ENCODE assay signal across 24 cellular contexts in the genomic region with DNA sequence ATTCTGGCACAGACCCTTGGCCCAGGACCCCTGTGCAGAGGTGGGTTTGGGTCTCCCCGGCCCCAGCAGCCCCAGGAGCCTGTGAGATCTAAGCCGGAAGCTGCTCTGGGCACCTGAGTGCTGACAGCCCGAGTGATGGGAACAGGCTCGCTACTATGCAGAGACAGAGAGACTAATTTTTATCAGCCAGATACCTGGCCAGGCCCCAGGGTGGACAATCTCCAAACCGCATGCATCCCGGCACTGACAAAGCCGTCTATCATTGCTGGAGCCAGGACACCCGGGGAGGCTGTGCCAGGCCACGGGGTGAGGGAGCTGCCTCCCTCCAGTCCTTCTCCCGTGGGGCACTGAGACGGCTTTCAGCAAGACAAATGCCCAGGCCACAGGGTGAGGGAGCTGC. TPM values are rescaled to one million over a fixed set of nuclear protein-coding genes. Genes with fewer than 3 reads are reported as not detected.
DNase-seq lines count a peak whose midpoint lies in the region; ATAC-seq and TF ChIP-seq lines count a peak whose summit lies in the region.
"Had no signal": no experiment of that assay in that cellular context is flagged by ENCODE, and none has a peak within 500 bp of the region (broad histone marks: within the 10 kb centered on the region; RNA-seq: fewer than 3 reads in every experiment).

No MANE protein-coding gene starts in this region.

- H2AFZ ChIP-seq in SK-N-SH (ENCODE audit: low read depth) = no peak overlapping the region

- POLR2A ChIA-PET in SK-N-SH (lab: Yijun Ruan, JAX) = no interaction called here

- no peaks in the 10 kb centered on the region for H3K9me3 Mint-ChIP-seq in dendritic cell treated with granulocyte-macrophage colony-stimulating factor and Interleukin-4, amounts not matched to agents 40 ng/mL and 50 ng/mL, for 4 days
- no peaks in the 10 kb centered on the region for H3K9me3 Mint-ChIP-seq in memory B cell
- H3K9me3 Mint-ChIP-seq: CD8-positive, alpha-beta T cell; H9; HFFc6 had no signal

- TF ChIP-seq EP300 in SK-N-SH (IDR thresholded peaks at IDR 0.05; ENCODE audit: borderline replicate concordance in 1 of 2, low read depth in 1 of 2, low read length in 1 of 2) = no peak

- no peak for TF ChIP-seq RAD21 in SK-N-SH (IDR thresholded peaks at IDR 0.05; ENCODE audit: low read length)

- no peak overlapping the region for H3K4me2 ChIP-seq in SK-N-SH

- H3K36me3 ChIP-seq in SK-N-SH (replicated peaks in 1 of 2; ENCODE audit: control insufficient read depth in 1 of 2, insufficient read depth in 2 of 2, low read length in 1 of 2) (no peaks in the 10 kb centered on the region), mucosa of descending colon (ENCODE audit: low read depth) (no peaks in the 10 kb centered on the region)

- no peak for DNase-seq in SK-N-SH
- DNase-seq in A172 (ENCODE audit: low spot score) = peak; percentile 55
- no peak for DNase-seq in memory B cell (ENCODE audit: low spot score in 2 of 2)
- no peak for DNase-seq in NCI-H1436 treated with DMSO at 0.1 percent for 48 hours (lab: John Stamatoyannopoulos, UW)
- DNase-seq in dedifferentiated amniotic fluid mesenchymal stem cell (ENCODE audit: extremely low spot score) = no peak
- no peak for DNase-seq in mucosa of descending colon
- DNase-seq: C1 segment of cervical spinal cord; DND-41; H9; HFFc6; NCI-H1092; NCI-H1436; NCI-H2029; NCI-H2227 treated with DMSO at 0.1 percent for 48 hours; NCI-H510A treated with DMSO at 0.1 percent for 48 hours; NCI-H774; NK-92 treated with Interleukin-12 subunit alpha and Interleukin-12 subunit beta, amount 100 ng/mL, for 24 hours had no signal

- no peak for TF ChIP-seq CTCF in SK-N-SH (IDR thresholded peaks at IDR 0.05)
- no peak for TF ChIP-seq CTCF in mucosa of descending colon (IDR thresholded peaks at IDR 0.05)

- H4K20me1 ChIP-seq in SK-N-SH (ENCODE audit: insufficient read depth) = no peaks in the 10 kb centered on the region

- 5% methylated on average over 9 of the region's 11 CpGs for WGBS in SK-N-SH (ENCODE audit: low lambda C conversion rate)

- H3K36me3 Mint-ChIP-seq in dendritic cell treated with granulocyte-macrophage colony-stimulating factor and Interleukin-4, amounts not matched to agents 40 ng/mL and 50 ng/mL, for 4 days (ENCODE audit: low read depth) = peaks cover 31% of the 10 kb centered on the region
- peaks cover 11% of the 10 kb centered on the region for H3K36me3 Mint-ChIP-seq in memory B cell
- H3K36me3 Mint-ChIP-seq: CD8-positive, alpha-beta T cell had no signal

- CTCF ChIA-PET in SK-N-SH (lab: Yijun Ruan, JAX) = interaction anchor here (1.4 kb wide), 1 partner anchor 134 kb away, joined by 3 read pairs; no protein-coding TSS in a partner anchor

- H3K4me3 Mint-ChIP-seq in dendritic cell treated with granulocyte-macrophage colony-stimulating factor and Interleukin-4, amounts not matched to agents 40 ng/mL and 50 ng/mL, for 4 days = no peak overlapping the region
- H3K4me3 Mint-ChIP-seq in memory B cell = no peak overlapping the region
- H3K4me3 Mint-ChIP-seq: CD8-positive, alpha-beta T cell; H9; HFFc6 had no signal

- no peaks in the 10 kb centered on the region for H3K4me1 ChIP-seq in SK-N-SH (ENCODE audit: control insufficient read depth in 1 of 2, insufficient read depth in 2 of 2, low read depth in 1 of 2, low read length in 1 of 2)
- H3K4me1 ChIP-seq in mucosa of descending colon (ENCODE audit: low read depth) = no peaks in the 10 kb centered on the region

- H3K9ac ChIP-seq in SK-N-SH = no peak overlapping the region

- H3K27me3 ChIP-seq in SK-N-SH (ENCODE audit: insufficient read depth) = peaks cover 67% of the 10 kb centered on the region

- peaks cover 34% of the 10 kb centered on the region for H3K4me1 Mint-ChIP-seq in dendritic cell treated with granulocyte-macrophage colony-stimulating factor and Interleukin-4, amounts not matched to agents 40 ng/mL and 50 ng/mL, for 4 days (ENCODE audit: low read depth)
- H3K4me1 Mint-ChIP-seq in memory B cell = peaks cover 11% of the 10 kb centered on the region

- peaks cover 20% of the 10 kb centered on the region for H3K27me3 Mint-ChIP-seq in dendritic cell treated with granulocyte-macrophage colony-stimulating factor and Interleukin-4, amounts not matched to agents 40 ng/mL and 50 ng/mL, for 4 days
- H3K27me3 Mint-ChIP-seq in memory B cell = no peaks in the 10 kb centered on the region

- H3K9me2 ChIP-seq in SK-N-SH = no peaks in the 10 kb centered on the region

- H3K79me2 ChIP-seq in SK-N-SH (ENCODE audit: insufficient read depth) = no peaks in the 10 kb centered on the region

- H3F3A ChIP-seq in SK-N-SH (replicated peaks; ENCODE audit: insufficient read depth) = no peaks in the 10 kb centered on the region

- no peak overlapping the region for H3K4me3 ChIP-seq in SK-N-SH (ENCODE audit: low read depth in 2 of 2, low read length in 1 of 2)
- H3K4me3 ChIP-seq in mucosa of descending colon = no peak overlapping the region
- H3K4me3 ChIP-seq: GM12878 had no signal

- H3K27ac Mint-ChIP-seq in dendritic cell treated with granulocyte-macrophage colony-stimulating factor and Interleukin-4, amounts not matched to agents 40 ng/mL and 50 ng/mL, for 4 days = peak overlapping the region; percentile 9
- H3K27ac Mint-ChIP-seq in memory B cell = peak overlapping the region; percentile 25
- H3K27ac Mint-ChIP-seq: CD8-positive, alpha-beta T cell; H9; HFFc6 had no signal

- no peak overlapping the region for H3K27ac ChIP-seq in SK-N-SH (ENCODE audit: low read depth in 2 of 2, low read length in 1 of 2)
- H3K27ac ChIP-seq: 22Rv1, RWPE1 had no signal

- ATAC-seq in SK-N-SH treated with all-trans-retinoic acid at 6 μM for 48 hours = 0 out of 3 replicates have a peak, but pooled peaks have one; percentile 18
- no peak for ATAC-seq in memory B cell (ENCODE audit: low read depth)
- ATAC-seq in mucosa of descending colon = no peak
- ATAC-seq: CD8-positive, alpha-beta T cell; GM12878 had no signal

- intact Hi-C loops in dendritic cell treated with granulocyte-macrophage colony-stimulating factor and Interleukin-4, amounts not matched to agents 40 ng/mL and 50 ng/mL, for 4 days (cut with micrococcal nuclease) = no loop called here
- intact Hi-C loops in mucosa of descending colon (cut with DNase I, micrococcal nuclease) = no loop called here

- H3K9me3 ChIP-seq in SK-N-SH (no peaks in the 10 kb centered on the region), mucosa of descending colon (no peaks in the 10 kb centered on the region)

TF ChIP-seq in SK-N-SH treated with all-trans-retinoic acid at 6 μM for 48 hours, 23 proteins besides CTCF, POLR2A, EP300 and RAD21:
- TF ChIP-seq ARNTL (CRISPR knock-in tag; IDR thresholded peaks at IDR 0.05; ENCODE audit: borderline replicate concordance, low read depth) = no peak
TF ChIP-seq in SK-N-SH treated with all-trans-retinoic acid at 6 μM for 48 hours: peak in this region for 0.

TF ChIP-seq in SK-N-SH, 30 proteins besides CTCF, POLR2A, EP300 and RAD21:
- TF ChIP-seq FOSL2 (IDR thresholded peaks at IDR 0.05; ENCODE audit: borderline replicate concordance, low read depth) = no peak
- TF ChIP-seq NRF1 (IDR thresholded peaks at IDR 0.05; ENCODE audit: low read depth, low read length) = no peak
- TF ChIP-seq, protein P1, sequence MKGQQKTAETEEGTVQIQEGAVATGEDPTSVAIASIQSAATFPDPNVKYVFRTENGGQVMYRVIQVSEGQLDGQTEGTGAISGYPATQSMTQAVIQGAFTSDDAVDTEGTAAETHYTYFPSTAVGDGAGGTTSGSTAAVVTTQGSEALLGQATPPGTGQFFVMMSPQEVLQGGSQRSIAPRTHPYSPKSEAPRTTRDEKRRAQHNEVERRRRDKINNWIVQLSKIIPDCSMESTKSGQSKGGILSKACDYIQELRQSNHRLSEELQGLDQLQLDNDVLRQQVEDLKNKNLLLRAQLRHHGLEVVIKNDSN (IDR thresholded peaks at IDR 0.05; ENCODE audit: borderline replicate concordance, low read depth) = no peak
- no peak for TF ChIP-seq GABPA (IDR thresholded peaks at IDR 0.05; ENCODE audit: low read depth)

RNA-seq across cellular contexts. Expression of a gene that starts 25.0 kb away (rescaled TPM):
- polyA plus RNA-seq in SK-N-SH (2012; rRNA removed) = not detected in 2 replicates
- not detected in 2 replicates for polyA plus RNA-seq in SK-N-SH (2012; cell fraction: cytosol; rRNA removed)
- not detected in 2 replicates for polyA plus RNA-seq in SK-N-SH (2012; cell fraction: nucleus; rRNA removed)
- 0.05 TPM in 1 of 2 replicates, not detected in the other for total RNA-seq in A172 (2014; rRNA removed; shearing (Covaris generic))
- 10 to 100 TPM in 1 of 3 donors, 1 to 10 TPM in 2; 6.9 to 12.8 (median 8.4) TPM for total RNA-seq in mucosa of descending colon
- total RNA-seq: HFFc6, LHCN-M2 had no signal
